Comparison of ENCODE assay signal across 8 cellular contexts in the genomic region with DNA sequence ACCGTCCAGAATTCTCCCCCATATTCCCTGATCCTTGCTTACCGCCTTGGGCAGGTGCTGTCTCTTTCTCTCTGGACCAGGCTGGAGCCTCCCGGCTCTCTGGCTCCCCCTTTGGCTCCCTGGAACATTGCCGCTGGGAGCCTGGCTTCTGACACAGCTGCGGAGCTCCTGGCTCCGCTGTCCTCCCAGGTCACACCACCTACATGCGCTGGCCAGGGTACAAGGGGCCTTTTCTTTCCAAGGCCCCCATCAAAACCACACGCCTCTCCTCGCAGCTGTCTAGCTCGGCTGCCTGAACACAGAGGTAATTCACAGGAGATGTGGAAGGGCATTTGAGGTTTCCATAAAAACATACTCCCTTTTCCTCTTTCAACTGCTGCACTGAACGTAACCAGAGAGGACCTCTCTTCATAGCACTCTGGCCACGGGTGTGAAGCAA. TPM values are rescaled to one million over a fixed set of nuclear protein-coding genes. Genes with fewer than 3 reads are reported as not detected.
DNase-seq lines count a peak whose midpoint lies in the region; ATAC-seq and TF ChIP-seq lines count a peak whose summit lies in the region.

No MANE protein-coding gene starts in this region.

- H3K4me2 ChIP-seq in osteoblast (ENCODE audit: insufficient read depth, low read length), result no peak overlapping the region

- no peaks in the 10 kb centered on the region for H3K9me3 ChIP-seq in osteoblast (ENCODE audit: low read depth, low read length)
- H3K9me3 ChIP-seq in effector memory CD4-positive, alpha-beta T cell (ENCODE audit: control insufficient read depth, low read length), result no peaks in the 10 kb centered on the region

- H4K20me1 ChIP-seq in osteoblast (ENCODE audit: insufficient read depth, low read length), result no peaks in the 10 kb centered on the region

- no peak for ATAC-seq in HG03520 (IDR thresholded peaks at IDR 0.05; ENCODE audit: unreplicated experiment)

- H3K27me3 ChIP-seq in H7 (ENCODE audit: control insufficient read depth, insufficient read depth, low read length), result no peaks in the 10 kb centered on the region; the same call in 1 of the 2 replicates
- H3K27me3 ChIP-seq in osteoblast (ENCODE audit: insufficient read depth, low read length), result no peaks in the 10 kb centered on the region
- H3K27me3 ChIP-seq in effector memory CD4-positive, alpha-beta T cell (replicated peaks; ENCODE audit: control insufficient read depth, insufficient read depth, low read length, poor library complexity, severe bottlenecking), result no peaks in the 10 kb centered on the region

- no peaks in the 10 kb centered on the region for H3K79me2 ChIP-seq in osteoblast (ENCODE audit: insufficient read depth, low read length)

- peak; percentile 59 for TF ChIP-seq CTCF in fibroblast of villous mesenchyme (IDR thresholded peaks at IDR 0.05; ENCODE audit: insufficient read depth, low read depth, low read length)
- TF ChIP-seq CTCF in osteoblast (IDR thresholded peaks at IDR 0.05; ENCODE audit: extremely low read depth, low read depth, low read length), result peak; percentile 55

- H3K36me3 ChIP-seq in H7 (replicated peaks; ENCODE audit: control insufficient read depth, insufficient read depth, low read length) (no peaks in the 10 kb centered on the region), osteoblast (ENCODE audit: insufficient read depth, low read length) (no peaks in the 10 kb centered on the region)
- H3K36me3 ChIP-seq in effector memory CD4-positive, alpha-beta T cell (ENCODE audit: control insufficient read depth, insufficient read depth, low read length), result no peaks in the 10 kb centered on the region

- H3K27ac ChIP-seq in osteoblast (ENCODE audit: low read depth, low read length), result no peak overlapping the region
- no peak overlapping the region for H3K27ac ChIP-seq in effector memory CD4-positive, alpha-beta T cell (ENCODE audit: insufficient read depth, low read length, poor library complexity, severe bottlenecking)

- no peak overlapping the region for H2AFZ ChIP-seq in osteoblast (ENCODE audit: low read length)

- H3K4me3 ChIP-seq in H7 (ENCODE audit: insufficient read depth, low read depth, low read length) (no peak overlapping the region), fibroblast of villous mesenchyme (ENCODE audit: low read depth, low read length) (no peak overlapping the region), osteoblast (ENCODE audit: insufficient read depth, low read length) (no peak overlapping the region)
- H3K4me3 ChIP-seq in effector memory CD4-positive, alpha-beta T cell (ENCODE audit: insufficient read depth, low read depth, low read length, poor library complexity, severe bottlenecking), result no peak overlapping the region

- no peaks in the 10 kb centered on the region for H3K4me1 ChIP-seq in osteoblast (ENCODE audit: insufficient read depth, low read length)
- H3K4me1 ChIP-seq in effector memory CD4-positive, alpha-beta T cell (ENCODE audit: control insufficient read depth, insufficient read depth, low read length, poor library complexity, severe bottlenecking), result no peaks in the 10 kb centered on the region

- DNase-seq in D341Med (ENCODE audit: low spot score), result peak; percentile 94
- peak; percentile 84 for DNase-seq in H7
- peak; percentile 84 for DNase-seq in NCI-H2107 (lab: John Stamatoyannopoulos, UW)
- peak; percentile 45 to 60 for DNase-seq in activated CD4-positive, alpha-beta T cell treated with anti-CD3 and anti-CD28 coated beads, Interleukin-2, amount 50 U/mL, for 48 hours
- peak; percentile 0 for DNase-seq in fibroblast of villous mesenchyme (ENCODE audit: low read depth)
- no peak for DNase-seq in osteoblast (ENCODE audit: insufficient read length, low spot score, missing footprints)
- no peak for DNase-seq in effector memory CD4-positive, alpha-beta T cell

RNA-seq across cellular contexts. Expression of gene ZNF648, which starts 7.5 kb away (rescaled TPM):
- total RNA-seq in H7 (2014; rRNA removed; shearing (Covaris generic)), result 0.21 and 0.26 TPM in 2 replicates
- total RNA-seq in fibroblast of villous mesenchyme, result not detected in 2 replicates
- total RNA-seq in osteoblast, result not detected in 2 replicates

Comparison
In these comparisons a context has a peak if more than half of its experiments do, and no peak if none do; other contexts are left out.
1. DNase-seq: peak in D341Med (single experiment), H7 (single experiment), NCI-H2107 (single experiment), activated CD4-positive, alpha-beta T cell treated with anti-CD3 and anti-CD28 coated beads, Interleukin-2, amount 50 U/mL, for 48 hours (2 of 2) and fibroblast of villous mesenchyme (single experiment); none in osteoblast (single experiment) and effector memory CD4-positive, alpha-beta T cell (0 of 3).